Comparison of ENCODE assay signal across 12 cellular contexts in genomic region chr4:146273204-146273901, GRCh38. TPM values are rescaled to one million over a fixed set of nuclear protein-coding genes. Genes with fewer than 3 reads are reported as not detected.
DNase-seq lines count a peak whose midpoint lies in the region; ATAC-seq and TF ChIP-seq lines count a peak whose summit lies in the region.
"Had no signal": no experiment of that assay in that cellular context is flagged by ENCODE, and none has a peak within 500 bp of the region (broad histone marks: within the 10 kb centered on the region; RNA-seq: fewer than 3 reads in every experiment).

No MANE protein-coding gene starts in this region.

- TF ChIP-seq CTCF in upper lobe of right lung (IDR thresholded peaks at IDR 0.05): no peak

- ATAC-seq in GM18508 (IDR thresholded peaks at IDR 0.05; ENCODE audit: insufficient read depth, unreplicated experiment) (peak; percentile 57), GM19395 (IDR thresholded peaks at IDR 0.05; ENCODE audit: unreplicated experiment) (peak; percentile 68), HG02852 (IDR thresholded peaks at IDR 0.05; ENCODE audit: unreplicated experiment) (peak; percentile 71), HG03558 (IDR thresholded peaks at IDR 0.05; ENCODE audit: extremely low read depth, unreplicated experiment) (peak; percentile 62), upper lobe of right lung (no peak)

- H3K4me3 ChIP-seq in upper lobe of right lung: no peak overlapping the region

- intact Hi-C loops in upper lobe of right lung (cut with DNase I): no loop called here

- no peak overlapping the region for H3K27ac ChIP-seq in upper lobe of right lung

- no peaks in the 10 kb centered on the region for H3K27me3 ChIP-seq in upper lobe of right lung

- DNase-seq in upper lobe of right lung (no peak), NCI-H1930 (lab: John Stamatoyannopoulos, UW) (no peak), NOMO-1 treated with DMSO at 0.1 percent for 48 hours (lab: John Stamatoyannopoulos, UW; ENCODE audit: unreplicated experiment) (no peak), EL (no peak)
- DNase-seq: activated CD8-positive, alpha-beta memory T cell treated with anti-CD3 and anti-CD28 coated beads, Interleukin-2, amount 50 U/mL, for 4 hours; GOT3; Kasumi-1; NCI-H748 treated with DMSO at 0.1 percent for 48 hours had no signal

- H3K4me1 ChIP-seq in upper lobe of right lung: no peaks in the 10 kb centered on the region

- H3K36me3 ChIP-seq in upper lobe of right lung: no peaks in the 10 kb centered on the region

- H3K9me3 ChIP-seq in upper lobe of right lung: no peaks in the 10 kb centered on the region

RNA-seq across cellular contexts. Expression of gene REELD1, which starts 59.0 kb away (rescaled TPM):
- total RNA-seq in upper lobe of right lung: 0.29 TPM
